In the genomic region with DNA sequence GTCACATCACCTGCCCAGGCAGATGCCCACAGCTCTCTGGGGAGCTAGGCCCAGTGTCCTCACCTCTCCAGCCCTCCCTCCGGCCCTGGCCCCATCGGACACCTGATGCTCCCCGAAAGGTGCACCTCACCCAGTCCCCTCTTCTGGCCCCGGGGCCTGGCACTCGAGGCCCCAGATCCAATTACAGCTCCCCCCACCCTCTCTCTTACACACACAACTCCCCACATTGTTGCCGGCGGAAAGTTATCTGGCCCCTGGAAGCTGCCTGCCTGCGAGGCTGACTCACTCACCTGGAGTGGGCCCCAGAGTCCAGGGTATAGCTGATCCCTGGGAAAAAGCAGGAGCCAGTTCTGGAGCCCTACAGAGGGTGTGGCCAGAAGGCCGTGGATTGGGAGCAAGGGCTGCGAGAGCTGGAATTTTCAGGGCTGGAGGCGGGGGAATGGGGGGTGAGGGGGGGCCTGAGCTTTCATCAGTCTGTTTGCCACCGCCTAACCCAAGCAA, we compare ENCODE assay signal across 10 cellular contexts. TPM values are rescaled to one million over a fixed set of nuclear protein-coding genes. Genes with fewer than 3 reads are reported as not detected.
A peak's percentile ranks its signal among the peaks of the same experiment; 100 is the strongest.
DNase-seq lines count a peak whose midpoint lies in the region; ATAC-seq, FAIRE-seq and TF ChIP-seq lines count a peak whose summit lies in the region.
"Had no signal": no experiment of that assay in that cellular context is flagged by ENCODE, and none has a peak within 500 bp of the region (broad histone marks: within the 10 kb centered on the region; RNA-seq: fewer than 3 reads in every experiment).

No MANE protein-coding gene starts in this region.

- no peaks in the 10 kb centered on the region for H3K9me2 ChIP-seq in PC-9 (ENCODE audit: insufficient read depth)

- H3K79me2 ChIP-seq in PC-9 (ENCODE audit: low read depth): no peaks in the 10 kb centered on the region

- H3K4me1 ChIP-seq in CD8-positive, alpha-beta T cell (ENCODE audit: insufficient read depth, low read length): peaks cover 35% of the 10 kb centered on the region
- H3K4me1 ChIP-seq in PC-9 (replicated peaks; ENCODE audit: insufficient read depth): no peaks in the 10 kb centered on the region; the same call in 1 of the 2 replicates

- no peaks in the 10 kb centered on the region for H3K27me3 Mint-ChIP-seq in CD8-positive, alpha-beta T cell (ENCODE audit: low read depth)
- peaks cover 0 to 7% (median 6%) of the 10 kb centered on the region in 3 donors for H3K27me3 Mint-ChIP-seq in immature natural killer cell (ENCODE audit: low read depth in 3 of 3)

- H3K4me1 Mint-ChIP-seq in CD8-positive, alpha-beta T cell (ENCODE audit: low read depth): peaks cover 39% of the 10 kb centered on the region
- H3K4me1 Mint-ChIP-seq in immature natural killer cell: peaks cover 37 to 40% of the 10 kb centered on the region in 2 donors

- CTCF ChIA-PET in CD8-positive, alpha-beta T cell (lab: Charles Lee): interaction anchor here (0.6 to 7.0 kb wide), 9 partner anchors 10 to 615 kb away, joined by 3 to 69 read pairs (median 7); a partner anchor contains a TSS
- CTCF ChIA-PET in PC-9 (lab: Charles Lee): interaction anchor here (0.5 to 1.9 kb wide), 6 partner anchors 11 to 616 kb away, joined by 3 to 16 read pairs (median 6); a partner anchor contains a TSS

- no peak overlapping the region for H3K27ac Mint-ChIP-seq in CD8-positive, alpha-beta T cell
- peak overlapping the region in 2 of 6 donors; percentile 27 to 49 for H3K27ac Mint-ChIP-seq in immature natural killer cell

- DNase-seq in CD8-positive, alpha-beta T cell: no peak
- DNase-seq in PC-9: peak; percentile 75 to 81
- no peak for DNase-seq in immature natural killer cell
- no peak for DNase-seq in WERI-Rb-1
- DNase-seq in GM19239 (ENCODE audit: insufficient read length, low spot score): no peak
- DNase-seq in stimulated activated naive CD8-positive, alpha-beta T cell treated with anti-CD3 and anti-CD28 coated beads, Interleukin-15, Interleukin-2, amounts not matched to agents 100 U/mL and 50 U/mL, for 24 hours: no peak
- DNase-seq: activated CD4-positive, alpha-beta T cell treated with anti-CD3 and anti-CD28 coated beads, Interleukin-2, amount 50 U/mL, for 1 hour; effector CD8-positive, alpha-beta T cell; NCI-H748 treated with DMSO at 0.1 percent for 48 hours had no signal

- TF ChIP-seq CTCF in CD8-positive, alpha-beta T cell (IDR thresholded peaks at IDR 0.05): no peak
- no peak for TF ChIP-seq CTCF in PC-9 (conservative IDR thresholded peaks at IDR 0.05)
- TF ChIP-seq CTCF in WERI-Rb-1 (IDR thresholded peaks at IDR 0.05; ENCODE audit: low read depth, low read length): no peak

- FAIRE-seq in GM19239 (lab: Jason Lieb, UNC): no peak

- no peaks in the 10 kb centered on the region for H3K9me3 Mint-ChIP-seq in CD8-positive, alpha-beta T cell
- H3K9me3 Mint-ChIP-seq in immature natural killer cell: no peaks in the 10 kb centered on the region

- POLR2A ChIA-PET in CD8-positive, alpha-beta T cell (lab: Charles Lee): interaction anchor here (0.6 to 8.6 kb wide), 3 partner anchors 11 to 380 kb away, joined by 3 to 62 read pairs (median 20); a partner anchor contains a TSS
- POLR2A ChIA-PET in PC-9 (lab: Charles Lee; ENCODE audit: unreplicated experiment): interaction anchor here (0.5 to 0.8 kb wide), 8 partner anchors 9 to 386 kb away, joined by 3 to 16 read pairs (median 5); a partner anchor contains a TSS

- H3K4me3 ChIP-seq in CD8-positive, alpha-beta T cell (ENCODE audit: low read depth, low read length): no peak overlapping the region
- H3K4me3 ChIP-seq in PC-9 (peak overlapping the region; percentile 61; the same call in 1 of the 2 replicates), WERI-Rb-1 (ENCODE audit: low read depth, low read length) (no peak overlapping the region)

- H3K36me3 Mint-ChIP-seq in CD8-positive, alpha-beta T cell: peaks cover 14% of the 10 kb centered on the region
- no peaks in the 10 kb centered on the region for H3K36me3 Mint-ChIP-seq in immature natural killer cell

- intact Hi-C loops in CD8-positive, alpha-beta T cell (cut with DNase I, micrococcal nuclease): loop anchor here in 1 of 2 experiments (5.0 kb wide), 3 partner anchors 154 to 254 kb away; a partner anchor contains a TSS
- intact Hi-C loops in PC-9 (cut with micrococcal nuclease; ENCODE audit: unreplicated experiment): no loop called here

- H3K4me3 Mint-ChIP-seq in CD8-positive, alpha-beta T cell: peak overlapping the region; percentile 77
- H3K4me3 Mint-ChIP-seq in immature natural killer cell: peak overlapping the region in 3 of 5 donors; percentile 35 to 50 (median 44)

- H3K27ac ChIP-seq in CD8-positive, alpha-beta T cell (ENCODE audit: low read depth, low read length): no peak overlapping the region
- H3K27ac ChIP-seq in PC-9 (peak overlapping the region; percentile 60), WERI-Rb-1 (no peak overlapping the region)

- H3K27me3 ChIP-seq in CD8-positive, alpha-beta T cell (ENCODE audit: insufficient read depth, low read length): no peaks in the 10 kb centered on the region
- H3K27me3 ChIP-seq in PC-9 (ENCODE audit: insufficient read depth, low read depth) (no peaks in the 10 kb centered on the region), WERI-Rb-1 (ENCODE audit: insufficient read depth, low read depth, severe bottlenecking) (no peaks in the 10 kb centered on the region)

- no TSS peak for BruUV-seq in PC-9 (replicated peaks; lab: Mats Ljungman, UMichigan)

- H3F3A ChIP-seq in PC-9 (ENCODE audit: insufficient read depth, low read depth): peaks cover 14% of the 10 kb centered on the region; the same call in 1 of the 2 replicates

- no peak for ATAC-seq in CD8-positive, alpha-beta T cell
- no peak for ATAC-seq in stimulated activated naive CD8-positive, alpha-beta T cell treated with anti-CD3 and anti-CD28 coated beads, Interleukin-15, Interleukin-2, amounts not matched to agents 100 U/mL and 50 U/mL, for 24 hours

- H3K9me3 ChIP-seq in CD8-positive, alpha-beta T cell (ENCODE audit: low read length): no peaks in the 10 kb centered on the region
- H3K9me3 ChIP-seq in PC-9 (ENCODE audit: insufficient read depth, low read depth) (no peaks in the 10 kb centered on the region), WERI-Rb-1 (ENCODE audit: severe bottlenecking) (no peaks in the 10 kb centered on the region)

- H3K36me3 ChIP-seq in CD8-positive, alpha-beta T cell (ENCODE audit: insufficient read depth, low read length): no peaks in the 10 kb centered on the region
- H3K36me3 ChIP-seq in PC-9 (ENCODE audit: low read depth) (no peaks in the 10 kb centered on the region), WERI-Rb-1 (peaks cover 11% of the 10 kb centered on the region)

- no peak overlapping the region for H2AFZ ChIP-seq in PC-9

- H4K20me1 ChIP-seq in PC-9 (ENCODE audit: insufficient read depth): no peaks in the 10 kb centered on the region

- H3K4me2 ChIP-seq in PC-9: peak overlapping the region; percentile 77

RNA-seq across cellular contexts. Expression of a gene that starts 1.1 kb away (rescaled TPM):
- 1 to 10 TPM; 3.4 to 3.5 TPM for total RNA-seq in CD8-positive, alpha-beta T cell
- 40.3 and 74.0 TPM in 2 replicates for total RNA-seq in PC-9 (2021)
- polyA plus RNA-seq in immature natural killer cell: 10 to 100 TPM in 2 of 3 donors, 1 to 10 TPM in 1; 5.6 to 15.5 (median 14.4) TPM

RNA-seq across cellular contexts. Expression of a gene that starts 1.5 kb away (rescaled TPM):
- total RNA-seq in CD8-positive, alpha-beta T cell: 10 to 100 TPM; 35.9 to 36.0 TPM
- total RNA-seq in PC-9 (2021): 31.9 and 32.4 TPM in 2 replicates
- polyA plus RNA-seq in immature natural killer cell: 10 to 100 TPM in 2 of 3 donors, 1 to 10 TPM in 1; 8.6 to 13.4 (median 12.5) TPM

RNA-seq across cellular contexts. Expression of a gene that starts 10.8 kb away (rescaled TPM):
- 1 to 10 TPM; 2.9 to 3.3 TPM for total RNA-seq in CD8-positive, alpha-beta T cell
- total RNA-seq in PC-9 (2021): 4.4 and 7.1 TPM in 2 replicates
- 100 to 1,000 TPM; 105 to 164 (median 121) TPM for polyA plus RNA-seq in immature natural killer cell

RNA-seq across cellular contexts. Expression of a gene that starts 27.8 kb away (rescaled TPM):
- total RNA-seq in CD8-positive, alpha-beta T cell: 10 to 100 TPM; 28.7 to 29.4 TPM
- total RNA-seq in PC-9 (2021): 52.9 and 58.9 TPM in 2 replicates
- 100 to 1,000 TPM; 103 to 182 (median 163) TPM for polyA plus RNA-seq in immature natural killer cell

RNA-seq across cellular contexts. Expression of a gene that starts 38.4 kb away (rescaled TPM):
- under 1 TPM; 0.08 to 0.11 TPM for total RNA-seq in CD8-positive, alpha-beta T cell
- not detected in 2 replicates for total RNA-seq in PC-9 (2021)
- under 1 TPM; 0.29 to 0.94 (median 0.58) TPM for polyA plus RNA-seq in immature natural killer cell
- total RNA-seq: mesenteric fat pad had no signal

Comparison
In these comparisons a context has a peak if more than half of its experiments do, and no peak if none do; other contexts are left out.
1. DNase-seq: peak in PC-9 (2 of 2); none in CD8-positive, alpha-beta T cell (0 of 7), immature natural killer cell (0 of 3), WERI-Rb-1 (single experiment), GM19239 (single experiment) and stimulated activated naive CD8-positive, alpha-beta T cell treated with anti-CD3 and anti-CD28 coated beads, Interleukin-15, Interleukin-2, amounts not matched to agents 100 U/mL and 50 U/mL, for 24 hours (single experiment).